Comparison of ENCODE assay signal across 21 cellular contexts in genomic region chr4:48962636-48963035, GRCh38. TPM values are rescaled to one million over a fixed set of nuclear protein-coding genes. Genes with fewer than 3 reads are reported as not detected.
"Had no signal": no experiment of that assay in that cellular context is flagged by ENCODE, and none has a peak within 500 bp of the region (broad histone marks: within the 10 kb centered on the region; RNA-seq: fewer than 3 reads in every experiment).

No MANE protein-coding gene starts in this region.

- H3K27ac ChIP-seq: coronary artery, gastrocnemius medialis, psoas muscle, sigmoid colon, stomach, tibial artery, upper lobe of right lung, uterus had no signal

- H3K4me1 ChIP-seq: gastrocnemius medialis, psoas muscle, sigmoid colon, tibial artery, upper lobe of right lung, uterus had no signal

- DNase-seq: upper lobe of right lung had no signal

- H3K9me3 ChIP-seq: gastrocnemius medialis, mucosa of descending colon, psoas muscle, sigmoid colon, stomach, tibial artery, upper lobe of right lung, uterus had no signal

- H3K4me3 ChIP-seq: coronary artery, gastrocnemius medialis, lung, mucosa of descending colon, psoas muscle, sigmoid colon, stomach, tibial artery, upper lobe of right lung, uterus had no signal

- H3K27me3 ChIP-seq: gastrocnemius medialis, sigmoid colon, stomach, tibial artery, upper lobe of right lung, uterus had no signal

- H3K36me3 ChIP-seq: gastrocnemius medialis, sigmoid colon, stomach, tibial artery, upper lobe of right lung, uterus had no signal

RNA-seq across cellular contexts. Expression of gene CWH43, which starts 23.4 kb away (rescaled TPM):
- total RNA-seq: dermis blood vessel endothelial cell; glomerular endothelial cell; left lobe of liver; mesothelial cell of epicardium; natural killer cell treated with Interleukin-12 subunit alpha and Interleukin-12 subunit beta and Interleukin-15 and Interleukin-18, amount 100 ng/mL, for 72 hours; neural crest cell; osteocyte; psoas muscle; right cardiac atrium; sigmoid colon; skeletal muscle tissue; subcutaneous adipose tissue; temporal lobe; upper lobe of right lung had no signal
- polyA plus RNA-seq: psoas muscle, right cardiac atrium had no signal
